11 cellular contexts compared by ENCODE assay signal in the genomic region with DNA sequence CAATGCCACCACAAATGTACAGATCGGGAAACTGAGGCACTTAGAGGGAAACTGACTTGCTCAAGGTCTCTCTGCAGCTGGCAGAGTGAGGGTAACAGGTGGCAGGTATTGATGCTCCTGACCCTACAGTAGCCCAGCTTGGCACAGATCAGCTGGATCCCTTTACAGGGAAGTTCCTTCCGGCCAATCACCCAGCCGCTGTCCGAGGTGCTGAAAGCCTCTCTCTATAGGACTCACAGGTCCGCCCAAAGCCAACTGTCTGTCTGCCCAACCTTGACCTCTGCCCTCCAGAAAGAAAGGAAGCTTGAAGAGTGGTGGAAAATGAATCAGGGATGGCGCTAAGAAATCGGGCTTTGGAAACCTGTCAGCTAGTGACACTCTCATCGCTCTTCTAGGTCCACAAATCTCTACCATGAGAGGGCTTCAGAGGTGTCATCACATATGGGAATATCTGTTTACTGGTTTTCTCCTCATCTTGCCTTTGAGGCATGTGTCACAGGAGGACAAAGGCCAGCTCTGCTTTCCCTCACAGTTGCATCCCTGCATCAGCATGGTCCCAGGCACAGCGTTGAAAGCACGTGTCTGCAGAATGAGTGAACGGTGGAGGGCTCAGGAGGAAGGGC.
DNase-seq lines count a peak whose midpoint lies in the region; ATAC-seq and TF ChIP-seq lines count a peak whose summit lies in the region.
"Had no signal": no experiment of that assay in that cellular context is flagged by ENCODE, and none has a peak within 500 bp of the region (broad histone marks: within the 10 kb centered on the region; RNA-seq: fewer than 3 reads in every experiment).

No MANE protein-coding gene starts in this region.

- no peak overlapping the region for H2BK5ac ChIP-seq in IMR-90 (ENCODE audit: low read depth, low read length, poor library complexity, severe bottlenecking)

- H3K36me3 ChIP-seq in IMR-90 (ENCODE audit: control insufficient read depth, insufficient read depth, low read length) = no peaks in the 10 kb centered on the region

- no peak overlapping the region for H3K9ac ChIP-seq in IMR-90 (ENCODE audit: low read depth, low read length)

- no peaks in the 10 kb centered on the region for H3K36me3 Mint-ChIP-seq in activated CD4-positive, alpha-beta memory T cell treated with anti-CD3 and anti-CD28 coated beads, Interleukin-2, amount 10 ng/mL, durations not matched to agents 7 days and 5 days (ENCODE audit: low read depth)

- no peak overlapping the region for H3K27ac Mint-ChIP-seq in activated CD4-positive, alpha-beta memory T cell treated with anti-CD3 and anti-CD28 coated beads, Interleukin-2, amount 10 ng/mL, durations not matched to agents 7 days and 5 days

- H3K27me3 Mint-ChIP-seq in activated CD4-positive, alpha-beta memory T cell treated with anti-CD3 and anti-CD28 coated beads, Interleukin-2, amount 10 ng/mL, durations not matched to agents 7 days and 5 days = no peaks in the 10 kb centered on the region

- no peak overlapping the region for H4K91ac ChIP-seq in IMR-90 (ENCODE audit: insufficient read depth, low read depth, low read length)

- no peaks in the 10 kb centered on the region for H3K79me1 ChIP-seq in IMR-90 (ENCODE audit: low read depth in 1 of 2, low read length in 2 of 2)

- DNase-seq in AG10803 (ENCODE audit: low read depth) = peak; percentile 11
- peak; percentile 31 for DNase-seq in IMR-90
- peak; percentile 40 for DNase-seq in activated CD4-positive, alpha-beta memory T cell treated with anti-CD3 and anti-CD28 coated beads, Interleukin-2, amount 10 ng/mL, durations not matched to agents 7 days and 5 days
- peak; percentile 35 for DNase-seq in iris pigment epithelial cell (ENCODE audit: low read depth)
- no peak for DNase-seq in GOT3 (lab: John Stamatoyannopoulos, UW)
- DNase-seq in NCI-H526 (lab: John Stamatoyannopoulos, UW) = no peak
- no peak for DNase-seq in GM13976 (ENCODE audit: low spot score)
- DNase-seq: cortex of kidney, NCI-H1092 treated with DMSO at 0.1 percent for 48 hours had no signal

- no peak overlapping the region for H3K23ac ChIP-seq in IMR-90 (ENCODE audit: low read depth, low read length)

- CTCF ChIA-PET in IMR-90 (lab: Yijun Ruan, JAX) = no interaction called here
- CTCF ChIA-PET in activated CD4-positive, alpha-beta memory T cell treated with anti-CD3 and anti-CD28 coated beads, Interleukin-2, amount 10 ng/mL, durations not matched to agents 7 days and 5 days (lab: Charles Lee) = no interaction called here

- no TSS peak for BruUV-seq in IMR-90 (replicated peaks; lab: Mats Ljungman, UMichigan)

- no peak for TF ChIP-seq POLR2A in IMR-90 (IDR thresholded peaks at IDR 0.05; ENCODE audit: low read depth, low read length)

- no peak overlapping the region for H3K4ac ChIP-seq in IMR-90 (ENCODE audit: low read depth, low read length)

- TF ChIP-seq CTCF in AG10803 (conservative IDR thresholded peaks at IDR 0.05; ENCODE audit: low read length) (no peak), IMR-90 (conservative IDR thresholded peaks at IDR 0.05; ENCODE audit: low read depth, low read length) (no peak), GM13976 (IDR thresholded peaks at IDR 0.05; ENCODE audit: borderline replicate concordance, control extremely low read depth, extremely low read depth, insufficient read depth, missing control alignments) (no peak)

- H3K56ac ChIP-seq in IMR-90 (ENCODE audit: extremely low read depth, insufficient read depth, low read length) = no peak overlapping the region

- H3K9me3 Mint-ChIP-seq in activated CD4-positive, alpha-beta memory T cell treated with anti-CD3 and anti-CD28 coated beads, Interleukin-2, amount 10 ng/mL, durations not matched to agents 7 days and 5 days = no peaks in the 10 kb centered on the region

- no peak overlapping the region for H3K18ac ChIP-seq in IMR-90 (ENCODE audit: low read depth, low read length)

- peaks cover 9% of the 10 kb centered on the region for H3K27me3 ChIP-seq in IMR-90 (ENCODE audit: control insufficient read depth, insufficient read depth, low read length)

- H3K9me1 ChIP-seq in IMR-90 (ENCODE audit: insufficient read depth, low read length) = no peaks in the 10 kb centered on the region; the same call in 1 of the 2 replicates

- no peak overlapping the region for H3K27ac ChIP-seq in IMR-90 (ENCODE audit: insufficient read depth, low read length)
- H3K27ac ChIP-seq: skin epidermis had no signal

- H2AFZ ChIP-seq in IMR-90 (replicated peaks; ENCODE audit: low read length, poor library complexity) = no peak overlapping the region

- POLR2A ChIA-PET in IMR-90 (lab: Charles Lee; ENCODE audit: unreplicated experiment) = no interaction called here
- POLR2A ChIA-PET in activated CD4-positive, alpha-beta memory T cell treated with anti-CD3 and anti-CD28 coated beads, Interleukin-2, amount 10 ng/mL, durations not matched to agents 7 days and 5 days (lab: Charles Lee) = no interaction called here

- TF ChIP-seq RAD21 in IMR-90 (IDR thresholded peaks at IDR 0.05; ENCODE audit: low read length) = no peak

- H3K4me3 ChIP-seq in AG10803 (ENCODE audit: low read length) (no peak overlapping the region), IMR-90 (ENCODE audit: insufficient read depth, low read depth, low read length) (no peak overlapping the region)
- H3K4me3 ChIP-seq: skin epidermis had no signal

- peak; percentile 66 for ATAC-seq in IMR-90 (ENCODE audit: low read depth)
- ATAC-seq in GM21717 (IDR thresholded peaks at IDR 0.05; ENCODE audit: unreplicated experiment) = no peak

- no peak overlapping the region for H4K5ac ChIP-seq in IMR-90 (ENCODE audit: low read depth, low read length)

- H3K4me3 Mint-ChIP-seq in activated CD4-positive, alpha-beta memory T cell treated with anti-CD3 and anti-CD28 coated beads, Interleukin-2, amount 10 ng/mL, durations not matched to agents 7 days and 5 days = no peak overlapping the region

- H3K9me3 ChIP-seq in IMR-90 (ENCODE audit: control insufficient read depth, insufficient read depth, low read length) = no peaks in the 10 kb centered on the region

- dilution Hi-C loops in IMR-90 (cut with HindIII; ENCODE audit: low sequenced_read_pairs, unreplicated experiment) = no loop called here

- no peak overlapping the region for H3K14ac ChIP-seq in IMR-90 (replicated peaks; ENCODE audit: low read depth, low read length)

- H3K4me2 ChIP-seq in IMR-90 (ENCODE audit: low read depth, low read length) = no peak overlapping the region

- no peaks in the 10 kb centered on the region for H3K4me1 Mint-ChIP-seq in activated CD4-positive, alpha-beta memory T cell treated with anti-CD3 and anti-CD28 coated beads, Interleukin-2, amount 10 ng/mL, durations not matched to agents 7 days and 5 days

- H2BK120ac ChIP-seq in IMR-90 (ENCODE audit: low read depth, low read length) = no peak overlapping the region

- H2AK5ac ChIP-seq in IMR-90 (ENCODE audit: low read depth, low read length) = no peak overlapping the region

- H3K4me1 ChIP-seq in IMR-90 (ENCODE audit: control insufficient read depth, insufficient read depth, low read length) = no peaks in the 10 kb centered on the region

- H2AK9ac ChIP-seq in IMR-90 (replicated peaks; ENCODE audit: low read depth, low read length, poor library complexity) = no peak overlapping the region

- H2BK15ac ChIP-seq in IMR-90 (ENCODE audit: low read depth, low read length) = no peak overlapping the region

- H4K8ac ChIP-seq in IMR-90 (ENCODE audit: low read depth in 2 of 2, low read length in 2 of 2) = no peak overlapping the region

- 0 out of 2 replicates have a peak, but pooled peaks cover 3% of the 10 kb centered on the region for H4K20me1 ChIP-seq in IMR-90 (ENCODE audit: insufficient read depth, low read length)

- 87% methylated on average over 3 of the region's 11 CpGs; no CpG with 5 or more reads in 1 of the 2 experiments for WGBS in IMR-90 (ENCODE audit: extremely low coverage in 2 of 2, insufficient read length in 1 of 2), 2 experiments

- intact Hi-C loops in IMR-90 (cut with micrococcal nuclease) = no loop called here

- in situ Hi-C loops in IMR-90 (cut with MboI; ENCODE audit: low sequenced_read_pairs) = no loop called here
- in situ Hi-C loops in GM13976 (cut with MboI; ENCODE audit: low sequenced_read_pairs, unreplicated experiment) = no loop called here

- no peak overlapping the region for H2BK20ac ChIP-seq in IMR-90 (ENCODE audit: low read depth, low read length)

TF ChIP-seq in IMR-90, 13 proteins besides CTCF, POLR2A, EP300 and RAD21 (continues in another document):
- TF ChIP-seq, protein P1, sequence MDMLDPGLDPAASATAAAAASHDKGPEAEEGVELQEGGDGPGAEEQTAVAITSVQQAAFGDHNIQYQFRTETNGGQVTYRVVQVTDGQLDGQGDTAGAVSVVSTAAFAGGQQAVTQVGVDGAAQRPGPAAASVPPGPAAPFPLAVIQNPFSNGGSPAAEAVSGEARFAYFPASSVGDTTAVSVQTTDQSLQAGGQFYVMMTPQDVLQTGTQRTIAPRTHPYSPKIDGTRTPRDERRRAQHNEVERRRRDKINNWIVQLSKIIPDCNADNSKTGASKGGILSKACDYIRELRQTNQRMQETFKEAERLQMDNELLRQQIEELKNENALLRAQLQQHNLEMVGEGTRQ (IDR thresholded peaks at IDR 0.05; ENCODE audit: low read depth, low read length) = no peak
- TF ChIP-seq MXI1 (IDR thresholded peaks at IDR 0.05; ENCODE audit: borderline replicate concordance, low read depth, low read length) (no peak), CEBPB (IDR thresholded peaks at IDR 0.05; ENCODE audit: low read depth, low read length) (no peak), BHLHE40 (IDR thresholded peaks at IDR 0.05; ENCODE audit: low read depth, low read length) (no peak), NFE2L2 (IDR thresholded peaks at IDR 0.05; ENCODE audit: low read depth, low read length) (no peak), FOS (IDR thresholded peaks at IDR 0.05; ENCODE audit: low read depth, low read length) (no peak), RCOR1 (IDR thresholded peaks at IDR 0.05; ENCODE audit: insufficient replicate concordance, low read length) (no peak), RFX5 (IDR thresholded peaks at IDR 0.05; ENCODE audit: low read depth, low read length) (no peak), MAFK (IDR thresholded peaks at IDR 0.05; ENCODE audit: low read depth, low read length) (no peak), MAZ (IDR thresholded peaks at IDR 0.05; ENCODE audit: borderline replicate concordance, low read depth, low read length) (no peak), CHD1 (IDR thresholded peaks at IDR 0.05; ENCODE audit: low read depth, low read length) (no peak)
- TF ChIP-seq, protein P2, sequence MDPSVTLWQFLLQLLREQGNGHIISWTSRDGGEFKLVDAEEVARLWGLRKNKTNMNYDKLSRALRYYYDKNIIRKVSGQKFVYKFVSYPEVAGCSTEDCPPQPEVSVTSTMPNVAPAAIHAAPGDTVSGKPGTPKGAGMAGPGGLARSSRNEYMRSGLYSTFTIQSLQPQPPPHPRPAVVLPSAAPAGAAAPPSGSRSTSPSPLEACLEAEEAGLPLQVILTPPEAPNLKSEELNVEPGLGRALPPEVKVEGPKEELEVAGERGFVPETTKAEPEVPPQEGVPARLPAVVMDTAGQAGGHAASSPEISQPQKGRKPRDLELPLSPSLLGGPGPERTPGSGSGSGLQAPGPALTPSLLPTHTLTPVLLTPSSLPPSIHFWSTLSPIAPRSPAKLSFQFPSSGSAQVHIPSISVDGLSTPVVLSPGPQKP (IDR thresholded peaks at IDR 0.05; ENCODE audit: borderline replicate concordance, low read depth, low read length) = no peak

Comparison
In these comparisons a context has a peak if more than half of its experiments do, and no peak if none do; other contexts are left out.
1. DNase-seq: peak in AG10803 (single experiment), IMR-90 (single experiment), activated CD4-positive, alpha-beta memory T cell treated with anti-CD3 and anti-CD28 coated beads, Interleukin-2, amount 10 ng/mL, durations not matched to agents 7 days and 5 days (single experiment) and iris pigment epithelial cell (single experiment); none in GOT3 (single experiment), NCI-H526 (0 of 2) and GM13976 (single experiment).